ENCODE assay signal across 12 cellular contexts in the genomic region with DNA sequence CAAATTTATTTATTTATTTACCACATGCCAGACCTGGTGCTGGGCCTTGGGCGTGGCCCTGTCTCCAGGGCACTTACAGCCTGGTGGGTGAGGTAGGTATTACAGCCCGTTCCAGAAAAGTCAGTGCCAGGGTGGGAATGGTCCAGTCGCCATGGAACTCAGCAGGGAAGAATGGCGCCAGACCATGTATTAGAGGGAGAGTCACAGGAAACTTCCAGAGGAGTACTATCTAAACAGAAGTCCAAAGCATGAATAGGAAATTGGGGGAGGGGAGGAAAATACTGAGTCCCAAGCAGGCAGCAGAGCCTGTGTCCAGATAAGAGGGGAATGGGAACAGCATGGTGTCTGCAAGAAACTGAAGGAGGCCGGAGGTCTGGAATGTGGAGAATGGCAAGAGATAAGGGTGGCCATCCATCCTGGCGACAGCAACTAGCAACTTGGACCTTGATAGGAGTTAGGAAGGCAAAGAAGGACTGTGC. TPM values are rescaled to one million over a fixed set of nuclear protein-coding genes. Genes with fewer than 3 reads are reported as not detected.
DNase-seq lines count a peak whose midpoint lies in the region; ATAC-seq, FAIRE-seq and TF ChIP-seq lines count a peak whose summit lies in the region.
"Had no signal": no experiment of that assay in that cellular context is flagged by ENCODE, and none has a peak within 500 bp of the region (broad histone marks: within the 10 kb centered on the region; RNA-seq: fewer than 3 reads in every experiment).

No MANE protein-coding gene starts in this region.

- H3K36me3 Mint-ChIP-seq in T-helper 2 cell treated with Interferon-gamma antibody and Interleukin-4, amounts not matched to agents 5 μg/mL and 100 μg/mL, for 36 hours (ENCODE audit: low read depth) = peaks cover 57% of the 10 kb centered on the region
- H3K36me3 Mint-ChIP-seq in immature natural killer cell = peaks cover 22 to 38% (median 27%) of the 10 kb centered on the region in 3 donors
- H3K36me3 Mint-ChIP-seq in activated T-cell treated with anti-CD3 and anti-CD28 coated beads, Interleukin-2, amount 50 U/mL, for 4 hours (ENCODE audit: insufficient read depth) = peaks cover 40% of the 10 kb centered on the region

- no peaks in the 10 kb centered on the region for H3K27me3 Mint-ChIP-seq in T-helper 2 cell treated with Interferon-gamma antibody and Interleukin-4, amounts not matched to agents 5 μg/mL and 100 μg/mL, for 36 hours (ENCODE audit: low read depth)
- H3K27me3 Mint-ChIP-seq in immature natural killer cell (ENCODE audit: low read depth in 3 of 3) = peaks cover 0 to 6% (median 1%) of the 10 kb centered on the region in 3 donors
- no peaks in the 10 kb centered on the region for H3K27me3 Mint-ChIP-seq in activated T-cell treated with anti-CD3 and anti-CD28 coated beads, Interleukin-2, amount 50 U/mL, for 4 hours (ENCODE audit: low read depth)

- H3K9me3 ChIP-seq in right cardiac atrium (ENCODE audit: control insufficient read depth, low read length) = no peaks in the 10 kb centered on the region
- H3K9me3 ChIP-seq in esophagus squamous epithelium = no peaks in the 10 kb centered on the region

- WGBS in right cardiac atrium = 48% methylated on average over 6 of the region's 6 CpGs
- WGBS in esophagus squamous epithelium, 2 donors = 81 to 83% methylated on average over 4 to 6 of the region's 6 CpGs

- H3K9me3 Mint-ChIP-seq in T-helper 2 cell treated with Interferon-gamma antibody and Interleukin-4, amounts not matched to agents 5 μg/mL and 100 μg/mL, for 36 hours = peaks cover 5% of the 10 kb centered on the region
- H3K9me3 Mint-ChIP-seq in immature natural killer cell = no peaks in the 10 kb centered on the region
- no peaks in the 10 kb centered on the region for H3K9me3 Mint-ChIP-seq in activated T-cell treated with anti-CD3 and anti-CD28 coated beads, Interleukin-2, amount 50 U/mL, for 4 hours

- H3K27ac Mint-ChIP-seq in T-helper 2 cell treated with Interferon-gamma antibody and Interleukin-4, amounts not matched to agents 5 μg/mL and 100 μg/mL, for 36 hours = peak overlapping the region; percentile 45
- peak overlapping the region in 4 of 6 donors; percentile 30 to 97 (median 66) for H3K27ac Mint-ChIP-seq in immature natural killer cell

- H3K4me3 ChIP-seq in right cardiac atrium (ENCODE audit: low read length) (no peak overlapping the region), esophagus squamous epithelium (no peak overlapping the region)

- no peak overlapping the region for H3K4me3 Mint-ChIP-seq in T-helper 2 cell treated with Interferon-gamma antibody and Interleukin-4, amounts not matched to agents 5 μg/mL and 100 μg/mL, for 36 hours
- H3K4me3 Mint-ChIP-seq in immature natural killer cell = peak overlapping the region in 3 of 5 donors; percentile 3 to 33 (median 19)
- H3K4me3 Mint-ChIP-seq in activated T-cell treated with anti-CD3 and anti-CD28 coated beads, Interleukin-2, amount 50 U/mL, for 4 hours = no peak overlapping the region

- peak; percentile 22 to 35 for ATAC-seq in right cardiac atrium
- ATAC-seq in Right ventricle myocardium inferior = no peak
- ATAC-seq in GM19324 (IDR thresholded peaks at IDR 0.05; ENCODE audit: low FRiP score, unreplicated experiment) = no peak
- ATAC-seq in activated T-cell treated with anti-CD3 and anti-CD28 coated beads, Interleukin-2, amount 50 U/mL, for 4 hours = no peak

- intact Hi-C loops in right cardiac atrium (cut with DNase I) = no loop called here
- intact Hi-C loops in Right ventricle myocardium inferior (cut with DNase I) = no loop called here
- intact Hi-C loops in esophagus squamous epithelium (cut with DNase I) = no loop called here

- peaks cover 62% of the 10 kb centered on the region for H3K4me1 Mint-ChIP-seq in T-helper 2 cell treated with Interferon-gamma antibody and Interleukin-4, amounts not matched to agents 5 μg/mL and 100 μg/mL, for 36 hours (ENCODE audit: low read depth)
- peaks cover 70 to 80% of the 10 kb centered on the region in 2 donors for H3K4me1 Mint-ChIP-seq in immature natural killer cell
- peaks cover 75% of the 10 kb centered on the region for H3K4me1 Mint-ChIP-seq in activated T-cell treated with anti-CD3 and anti-CD28 coated beads, Interleukin-2, amount 50 U/mL, for 4 hours (ENCODE audit: low read depth)

- H3K27ac ChIP-seq in right cardiac atrium (ENCODE audit: low read length) = no peak overlapping the region
- no peak overlapping the region for H3K27ac ChIP-seq in esophagus squamous epithelium

- no peaks in the 10 kb centered on the region for H3K27me3 ChIP-seq in right cardiac atrium (ENCODE audit: control insufficient read depth, insufficient read depth)
- no peaks in the 10 kb centered on the region for H3K27me3 ChIP-seq in esophagus squamous epithelium

- H3K4me1 ChIP-seq in right cardiac atrium (ENCODE audit: control insufficient read depth, insufficient read depth, low read length) = peaks cover 18% of the 10 kb centered on the region
- peaks cover 3 to 42% (median 11%) of the 10 kb centered on the region in 3 donors for H3K4me1 ChIP-seq in esophagus squamous epithelium

- TF ChIP-seq CTCF in esophagus squamous epithelium (IDR thresholded peaks at IDR 0.05) = peak in 2 of 6 experiments; percentile 18 to 30

- no peak for DNase-seq in right cardiac atrium
- no peak for DNase-seq in Right ventricle myocardium inferior (ENCODE audit: missing footprints)
- no peak for DNase-seq in T-helper 2 cell treated with Interferon-gamma antibody and Interleukin-4, amounts not matched to agents 5 μg/mL and 100 μg/mL, for 36 hours (ENCODE audit: low spot score)
- no peak for DNase-seq in immature natural killer cell
- DNase-seq in urothelium cell line (ENCODE audit: low spot score) = peak; percentile 20
- DNase-seq in esophagus squamous epithelium (lab: John Stamatoyannopoulos, UW) = no peak
- no peak for DNase-seq in activated T-cell treated with anti-CD3 and anti-CD28 coated beads, Interleukin-2, amount 50 U/mL, for 4 hours
- DNase-seq: activated T-cell treated with anti-CD3 and anti-CD28 coated beads for 4 hours, HCEC 1CT, NCI-H1930 had no signal

- TF ChIP-seq POLR2A in esophagus squamous epithelium (IDR thresholded peaks at IDR 0.05) = no peak

- no peak for FAIRE-seq in urothelium cell line (lab: Jason Lieb, UNC)
- FAIRE-seq: G401.6 had no signal

- peaks cover 0 to 29% (median 0%) of the 10 kb centered on the region in 3 donors for H3K36me3 ChIP-seq in esophagus squamous epithelium

RNA-seq across cellular contexts. Expression of a gene that starts 27.0 kb away (rescaled TPM):
- total RNA-seq in right cardiac atrium (10 to 100 TPM; 13.6 to 26.6 (median 15.7) TPM), Right ventricle myocardium inferior (11.7 TPM), esophagus squamous epithelium (10 to 100 TPM in 3 of 4 donors, 1 to 10 TPM in 1; 8.5 to 33.8 (median 18.0) TPM)
- polyA plus RNA-seq in right cardiac atrium (12.9 TPM), immature natural killer cell (100 to 1,000 TPM in 1 of 3 donors, 10 to 100 TPM in 2; 52.1 to 160 (median 67.4) TPM)
- 10 to 100 TPM; 11.1 to 26.1 (median 12.9) TPM for total RNA-seq in activated T-cell treated with anti-CD3 and anti-CD28 coated beads, Interleukin-2, amount 50 U/mL, for 4 hours

Comparison
In these comparisons a context has a peak if more than half of its experiments do, and no peak if none do; other contexts are left out.
1. ATAC-seq: peak in right cardiac atrium (2 of 2); none in Right ventricle myocardium inferior (single experiment), GM19324 (single experiment) and activated T-cell treated with anti-CD3 and anti-CD28 coated beads, Interleukin-2, amount 50 U/mL, for 4 hours (0 of 2).
2. H3K4me3 Mint-ChIP-seq: peak in immature natural killer cell (3 of 5); none in T-helper 2 cell treated with Interferon-gamma antibody and Interleukin-4, amounts not matched to agents 5 μg/mL and 100 μg/mL, for 36 hours (single experiment) and activated T-cell treated with anti-CD3 and anti-CD28 coated beads, Interleukin-2, amount 50 U/mL, for 4 hours (single experiment).